8 cellular contexts compared by ENCODE assay signal in genomic region chr14:56579345-56580316, GRCh38. TPM values are rescaled to one million over a fixed set of nuclear protein-coding genes. Genes with fewer than 3 reads are reported as not detected.
A peak's percentile ranks its signal among the peaks of the same experiment; 100 is the strongest.
DNase-seq lines count a peak whose midpoint lies in the region; ATAC-seq and TF ChIP-seq lines count a peak whose summit lies in the region.

Gene TMEM260 (plus strand): TSS chr14:56579798. CDS start chr14:56579915, 117 bp downstream.

- peak within 1 kb of the TSS; percentile 95 for H3K27ac Mint-ChIP-seq in WTC11

- intact Hi-C loops in spleen (cut with DNase I; ENCODE audit: low total_unique reads): no loop called here

- 0 to 1% (median 0%) methylated on average over 40 to 64 of the region's 64 CpGs for WGBS in spleen, 5 donors

- peak; percentile 33 to 60 (median 60) for TF ChIP-seq POLR2A in spleen (IDR thresholded peaks at IDR 0.05)

- H3K9me3 ChIP-seq in spleen: no peaks in the 10 kb centered on the region

- H3K4me3 Mint-ChIP-seq in WTC11: peak within 1 kb of the TSS; percentile 91

- H3K27me3 ChIP-seq in spleen (replicated peaks in 1 of 7): no peaks in the 10 kb centered on the region

- H3K4me3 ChIP-seq in AG09309 (ENCODE audit: control insufficient read depth, low read depth, low read length): peak within 1 kb of the TSS; percentile 91
- H3K4me3 ChIP-seq in cardiac fibroblast (replicated peaks in 1 of 2; ENCODE audit: low read depth in 2 of 2, low read length in 2 of 2): peak within 1 kb of the TSS; percentile 85 to 88
- H3K4me3 ChIP-seq in spleen: peak within 1 kb of the TSS; percentile 61 to 92 (median 88)

- POLR2A ChIA-PET in WTC11 (lab: Charles Lee): interaction anchor here (1.3 kb wide), 1 partner anchor 11 kb away, joined by 4 read pairs; no protein-coding TSS in a partner anchor

- peak; percentile 54 for DNase-seq in AG09309 (ENCODE audit: low read depth)
- DNase-seq in NCI-H2227 (lab: John Stamatoyannopoulos, UW; ENCODE audit: unreplicated experiment): peak; percentile 94
- DNase-seq in WTC11 (ENCODE audit: low spot score): peak; percentile 92
- DNase-seq in cardiac fibroblast (ENCODE audit: low read depth in 2 of 2): peak; percentile 91 to 93
- peak; percentile 93 for DNase-seq in inferior parietal cortex (ENCODE audit: extremely low spot score)
- DNase-seq in spleen: peak; percentile 96

- CTCF ChIA-PET in WTC11 (lab: Charles Lee): interaction anchor here (0.7 to 3.3 kb wide), 11 partner anchors 9 to 472 kb away, joined by 3 to 20 read pairs (median 5); no protein-coding TSS in a partner anchor

- peaks cover 11% of the 10 kb centered on the region for H3K4me1 Mint-ChIP-seq in WTC11

- no peaks in the 10 kb centered on the region for H3K9me3 Mint-ChIP-seq in WTC11

- peak within 1 kb of the TSS; percentile 66 to 98 (median 92) for H3K27ac ChIP-seq in spleen

- H3K36me3 Mint-ChIP-seq in WTC11: no peaks in the 10 kb centered on the region

- TF ChIP-seq CTCF in AG09309 (IDR thresholded peaks at IDR 0.05; ENCODE audit: control insufficient read depth, insufficient read depth, low read depth, low read length, missing control alignments): peak; percentile 93
- TF ChIP-seq CTCF in WTC11 (IDR thresholded peaks at IDR 0.05): peak; percentile 72
- peak; percentile 93 for TF ChIP-seq CTCF in cardiac fibroblast (IDR thresholded peaks at IDR 0.05; ENCODE audit: low read depth, low read length)
- TF ChIP-seq CTCF in spleen (IDR thresholded peaks at IDR 0.05 in 8 of 11, conservative IDR thresholded peaks at IDR 0.05 in 3 of 11): peak; percentile 89 to 97 (median 94)

- H3K27me3 Mint-ChIP-seq in WTC11 (ENCODE audit: low read depth): no peaks in the 10 kb centered on the region; the same call in 1 of the 2 replicates

- ATAC-seq in GM18907 (IDR thresholded peaks at IDR 0.05; ENCODE audit: unreplicated experiment): peak; percentile 92
- ATAC-seq in HG03159 (IDR thresholded peaks at IDR 0.05; ENCODE audit: unreplicated experiment): peak; percentile 89
- peak; percentile 92 for ATAC-seq in WTC11

- peaks cover 20 to 50% (median 29%) of the 10 kb centered on the region in 6 donors for H3K4me1 ChIP-seq in spleen

- H3K36me3 ChIP-seq in spleen: no peaks in the 10 kb centered on the region

TF ChIP-seq in WTC11, 78 proteins besides CTCF, POLR2A, EP300 and RAD21 (continues in another document):
- TF ChIP-seq, protein P1, sequence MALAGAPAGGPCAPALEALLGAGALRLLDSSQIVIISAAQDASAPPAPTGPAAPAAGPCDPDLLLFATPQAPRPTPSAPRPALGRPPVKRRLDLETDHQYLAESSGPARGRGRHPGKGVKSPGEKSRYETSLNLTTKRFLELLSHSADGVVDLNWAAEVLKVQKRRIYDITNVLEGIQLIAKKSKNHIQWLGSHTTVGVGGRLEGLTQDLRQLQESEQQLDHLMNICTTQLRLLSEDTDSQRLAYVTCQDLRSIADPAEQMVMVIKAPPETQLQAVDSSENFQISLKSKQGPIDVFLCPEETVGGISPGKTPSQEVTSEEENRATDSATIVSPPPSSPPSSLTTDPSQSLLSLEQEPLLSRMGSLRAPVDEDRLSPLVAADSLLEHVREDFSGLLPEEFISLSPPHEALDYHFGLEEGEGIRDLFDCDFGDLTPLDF (CRISPR knock-in tag; IDR thresholded peaks at IDR 0.05): no peak
- no peak for TF ChIP-seq JAZF1 (CRISPR knock-in tag; IDR thresholded peaks at IDR 0.05)
- no peak for TF ChIP-seq NFE2L1 (CRISPR knock-in tag; IDR thresholded peaks at IDR 0.05)
- TF ChIP-seq FOXK1 (CRISPR knock-in tag; IDR thresholded peaks at IDR 0.05): peak; percentile 74
- TF ChIP-seq ZNF416 (CRISPR knock-in tag; IDR thresholded peaks at IDR 0.05): no peak
- TF ChIP-seq ZBTB21 (CRISPR knock-in tag; IDR thresholded peaks at IDR 0.05; ENCODE audit: borderline replicate concordance): no peak
- no peak for TF ChIP-seq TEAD4 (CRISPR knock-in tag; IDR thresholded peaks at IDR 0.05)
- TF ChIP-seq, protein P2, sequence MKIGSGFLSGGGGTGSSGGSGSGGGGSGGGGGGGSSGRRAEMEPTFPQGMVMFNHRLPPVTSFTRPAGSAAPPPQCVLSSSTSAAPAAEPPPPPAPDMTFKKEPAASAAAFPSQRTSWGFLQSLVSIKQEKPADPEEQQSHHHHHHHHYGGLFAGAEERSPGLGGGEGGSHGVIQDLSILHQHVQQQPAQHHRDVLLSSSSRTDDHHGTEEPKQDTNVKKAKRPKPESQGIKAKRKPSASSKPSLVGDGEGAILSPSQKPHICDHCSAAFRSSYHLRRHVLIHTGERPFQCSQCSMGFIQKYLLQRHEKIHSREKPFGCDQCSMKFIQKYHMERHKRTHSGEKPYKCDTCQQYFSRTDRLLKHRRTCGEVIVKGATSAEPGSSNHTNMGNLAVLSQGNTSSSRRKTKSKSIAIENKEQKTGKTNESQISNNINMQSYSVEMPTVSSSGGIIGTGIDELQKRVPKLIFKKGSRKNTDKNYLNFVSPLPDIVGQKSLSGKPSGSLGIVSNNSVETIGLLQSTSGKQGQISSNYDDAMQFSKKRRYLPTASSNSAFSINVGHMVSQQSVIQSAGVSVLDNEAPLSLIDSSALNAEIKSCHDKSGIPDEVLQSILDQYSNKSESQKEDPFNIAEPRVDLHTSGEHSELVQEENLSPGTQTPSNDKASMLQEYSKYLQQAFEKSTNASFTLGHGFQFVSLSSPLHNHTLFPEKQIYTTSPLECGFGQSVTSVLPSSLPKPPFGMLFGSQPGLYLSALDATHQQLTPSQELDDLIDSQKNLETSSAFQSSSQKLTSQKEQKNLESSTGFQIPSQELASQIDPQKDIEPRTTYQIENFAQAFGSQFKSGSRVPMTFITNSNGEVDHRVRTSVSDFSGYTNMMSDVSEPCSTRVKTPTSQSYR (CRISPR knock-in tag; IDR thresholded peaks at IDR 0.05): no peak
- no peak for TF ChIP-seq ATF1 (CRISPR knock-in tag; IDR thresholded peaks at IDR 0.05)
- TF ChIP-seq ZNF317 (CRISPR knock-in tag; IDR thresholded peaks at IDR 0.05; ENCODE audit: borderline replicate concordance, low read depth): no peak
- TF ChIP-seq KAT7 (CRISPR knock-in tag; IDR thresholded peaks at IDR 0.05; ENCODE audit: borderline replicate concordance): no peak
- TF ChIP-seq GABPB1 (CRISPR knock-in tag; IDR thresholded peaks at IDR 0.05): no peak; the same call in 1 of the 2 replicates
- no peak for TF ChIP-seq JUN (CRISPR knock-in tag; IDR thresholded peaks at IDR 0.05)
- peak; percentile 73; the same call in 1 of the 2 replicates for TF ChIP-seq ZNF232 (CRISPR knock-in tag; IDR thresholded peaks at IDR 0.05)
- no peak; the same call in 1 of the 2 replicates for TF ChIP-seq ESRRA (CRISPR knock-in tag; IDR thresholded peaks at IDR 0.05; ENCODE audit: borderline replicate concordance)
- TF ChIP-seq MYBL2 (CRISPR knock-in tag; IDR thresholded peaks at IDR 0.05): no peak
- no peak for TF ChIP-seq AR (CRISPR knock-in tag; IDR thresholded peaks at IDR 0.05)
- TF ChIP-seq ARID4B (CRISPR knock-in tag; IDR thresholded peaks at IDR 0.05; ENCODE audit: borderline replicate concordance): peak; percentile 80; the same call in 1 of the 2 replicates

RNA-seq across cellular contexts. Expression of gene TMEM260, which starts in this region (rescaled TPM):
- total RNA-seq in WTC11 (2021): 17.9 to 22.5 TPM (median 20.4 TPM) in 3 replicates
- 10 to 100 TPM; 21.2 to 42.9 (median 33.2) TPM for total RNA-seq in spleen
- 10 to 100 TPM in 1 of 3 donors, 1 to 10 TPM in 2; 8.4 to 10.2 (median 9.9) TPM for polyA plus RNA-seq in spleen

Comparison
In these comparisons a context has a peak if more than half of its experiments do, and no peak if none do; other contexts are left out.
1. Peak in every context shown above with its lines: DNase-seq, ATAC-seq, H3K4me3 ChIP-seq and H3K27ac ChIP-seq.